9 cellular contexts compared by ENCODE assay signal in genomic region chr7:193538-194256, GRCh38. TPM values are rescaled to one million over a fixed set of nuclear protein-coding genes. Genes with fewer than 3 reads are reported as not detected.
DNase-seq lines count a peak whose midpoint lies in the region; ATAC-seq and TF ChIP-seq lines count a peak whose summit lies in the region.
"Had no signal": no experiment of that assay in that cellular context is flagged by ENCODE, and none has a peak within 500 bp of the region (broad histone marks: within the 10 kb centered on the region; RNA-seq: fewer than 3 reads in every experiment).

No MANE protein-coding gene starts in this region.

- peak overlapping the region; percentile 52 to 89 (median 81) for H3K4me3 ChIP-seq in liver (ENCODE audit: low read depth in 1 of 3, low read length in 3 of 3)
- peak overlapping the region; percentile 67 to 80 (median 73) for H3K4me3 ChIP-seq in subcutaneous abdominal adipose tissue (ENCODE audit: low read depth in 1 of 5, low read length in 5 of 5)

- DNase-seq in NCI-H2227 (lab: John Stamatoyannopoulos, UW; ENCODE audit: unreplicated experiment) (peak; percentile 26), NCI-H2227 treated with DMSO at 0.1 percent for 48 hours (lab: John Stamatoyannopoulos, UW) (no peak), AG08395 (ENCODE audit: low spot score) (no peak)
- DNase-seq in activated effector memory CD4-positive, alpha-beta T cell treated with anti-CD3 and anti-CD28 coated beads, Interleukin-2, amount 50 U/mL, for 16 hours: no peak
- DNase-seq: activated CD8-positive, alpha-beta T cell treated with anti-CD3 and anti-CD28 coated beads, Interleukin-2, amount 10 ng/mL, durations not matched to agents 7 days and 5 days had no signal

- H3K27ac Mint-ChIP-seq in brain: peak overlapping the region; percentile 87 to 96 (median 95)
- H3K27ac Mint-ChIP-seq: activated CD8-positive, alpha-beta T cell treated with anti-CD3 and anti-CD28 coated beads, Interleukin-2, amount 10 ng/mL, durations not matched to agents 7 days and 5 days had no signal

- H3K9me3 ChIP-seq in liver (ENCODE audit: control insufficient read depth in 4 of 4, low read length in 3 of 4) (no peaks in the 10 kb centered on the region), subcutaneous abdominal adipose tissue (ENCODE audit: control insufficient read depth in 5 of 5, low read length in 5 of 5) (no peaks in the 10 kb centered on the region)

- peaks cover 0 to 3% (median 0%) of the 10 kb centered on the region in 5 experiments for H3K9me3 Mint-ChIP-seq in brain

- ATAC-seq in GM21717 (IDR thresholded peaks at IDR 0.05; ENCODE audit: unreplicated experiment): no peak
- ATAC-seq: activated CD8-positive, alpha-beta T cell treated with anti-CD3 and anti-CD28 coated beads, Interleukin-2, amount 10 ng/mL, durations not matched to agents 7 days and 5 days had no signal

- H3K27ac ChIP-seq in liver (ENCODE audit: low read depth in 1 of 2, low read length in 2 of 2) (peak overlapping the region; percentile 48 to 88), subcutaneous abdominal adipose tissue (ENCODE audit: low read depth, low read length) (peak overlapping the region; percentile 74)

- TF ChIP-seq CTCF in brain (conservative IDR thresholded peaks at IDR 0.05) (no peak), liver (IDR thresholded peaks at IDR 0.05; ENCODE audit: low read depth, low read length, missing input control) (no peak)

- peak overlapping the region; percentile 45 to 59 for H3K9ac ChIP-seq in liver (ENCODE audit: low read depth in 1 of 2, low read length in 2 of 2)
- H3K9ac ChIP-seq in subcutaneous abdominal adipose tissue (ENCODE audit: low read length in 5 of 5): peak overlapping the region in 4 of 5 donors; percentile 58 to 84 (median 63)

- peaks cover 31% of the 10 kb centered on the region for H3K36me3 Mint-ChIP-seq in brain

- H3K4me1 Mint-ChIP-seq in brain: peaks cover 66% of the 10 kb centered on the region

- TF ChIP-seq RAD21 in liver (IDR thresholded peaks at IDR 0.05): no peak

- H3K4me1 ChIP-seq in liver (ENCODE audit: control insufficient read depth in 4 of 4, insufficient read depth in 4 of 4, low read length in 3 of 4) (peaks cover 14 to 54% (median 41%) of the 10 kb centered on the region in 4 donors), subcutaneous abdominal adipose tissue (ENCODE audit: control insufficient read depth in 5 of 5, insufficient read depth in 5 of 5, low read length in 5 of 5) (peaks cover 12 to 51% (median 43%) of the 10 kb centered on the region in 5 donors)

- no peaks in the 10 kb centered on the region for H3K27me3 ChIP-seq in liver (ENCODE audit: control insufficient read depth in 4 of 4, insufficient read depth in 4 of 4, low read length in 3 of 4)
- peaks cover 0 to 3% (median 0%) of the 10 kb centered on the region in 5 donors for H3K27me3 ChIP-seq in subcutaneous abdominal adipose tissue (ENCODE audit: control insufficient read depth in 5 of 5, insufficient read depth in 4 of 5, low read length in 5 of 5)

- 2% methylated on average over 51 of the region's 51 CpGs for WGBS in liver

- H3K4me3 Mint-ChIP-seq in brain: peak overlapping the region; percentile 92 to 96 (median 95)
- H3K4me3 Mint-ChIP-seq: activated CD8-positive, alpha-beta T cell treated with anti-CD3 and anti-CD28 coated beads, Interleukin-2, amount 10 ng/mL, durations not matched to agents 7 days and 5 days had no signal

- H3K36me3 ChIP-seq in liver (ENCODE audit: control insufficient read depth in 4 of 4, insufficient read depth in 3 of 4, low read depth in 1 of 4, low read length in 3 of 4) (peaks cover 4 to 22% (median 12%) of the 10 kb centered on the region in 4 donors), subcutaneous abdominal adipose tissue (ENCODE audit: control insufficient read depth in 5 of 5, insufficient read depth in 5 of 5, low read length in 5 of 5) (peaks cover 0 to 34% (median 32%) of the 10 kb centered on the region in 5 donors)

- H3K27me3 Mint-ChIP-seq in brain: peaks cover 3% of the 10 kb centered on the region

TF ChIP-seq in liver, 16 proteins besides CTCF, POLR2A, EP300 and RAD21:
- TF ChIP-seq MAX (IDR thresholded peaks at IDR 0.05): no peak
- no peak for TF ChIP-seq FOXA2 (IDR thresholded peaks at IDR 0.05)
- no peak for TF ChIP-seq NR2F2 (IDR thresholded peaks at IDR 0.05)
- TF ChIP-seq TAF1 (conservative IDR thresholded peaks at IDR 0.05): no peak
- no peak for TF ChIP-seq FOXA1 (IDR thresholded peaks at IDR 0.05)
- TF ChIP-seq ATF3 (IDR thresholded peaks at IDR 0.05): no peak
- no peak for TF ChIP-seq RXRA (IDR thresholded peaks at IDR 0.05)
- TF ChIP-seq SP1 (IDR thresholded peaks at IDR 0.05): no peak
- no peak for TF ChIP-seq HNF4G (IDR thresholded peaks at IDR 0.05)
- no peak for TF ChIP-seq HNF4A (conservative IDR thresholded peaks at IDR 0.05)
- no peak for TF ChIP-seq JUND (IDR thresholded peaks at IDR 0.05)
- TF ChIP-seq EGR1 (IDR thresholded peaks at IDR 0.05; ENCODE audit: low read depth in 2 of 2): no peak
- no peak for TF ChIP-seq GABPA (IDR thresholded peaks at IDR 0.05 in 1 of 2, conservative IDR thresholded peaks at IDR 0.05 in 1 of 2)
- no peak for TF ChIP-seq YY1 (IDR thresholded peaks at IDR 0.05)
- no peak for TF ChIP-seq REST (IDR thresholded peaks at IDR 0.05)
- TF ChIP-seq ZBTB33 (IDR thresholded peaks at IDR 0.05): no peak

RNA-seq across cellular contexts. Expression of gene FAM20C, which starts 1.3 kb away (rescaled TPM):
- polyA plus RNA-seq in brain (ENCODE audit: insufficient read depth, low read depth, low replicate concordance) (20.8 TPM), liver (10 to 100 TPM; 31.3 to 40.4 TPM)
- total RNA-seq in liver: 10 to 100 TPM; 13.4 to 31.7 TPM
